In genomic region chr2:53958443-53958842, GRCh38 we compare ENCODE assay signal across 15 cellular contexts. TPM values are rescaled to one million over a fixed set of nuclear protein-coding genes. Genes with fewer than 3 reads are reported as not detected.
DNase-seq lines count a peak whose midpoint lies in the region; ATAC-seq lines count a peak whose summit lies in the region.
"Had no signal": no experiment of that assay in that cellular context is flagged by ENCODE, and none has a peak within 500 bp of the region (broad histone marks: within the 10 kb centered on the region; RNA-seq: fewer than 3 reads in every experiment).

No MANE protein-coding gene starts in this region.

- no peaks in the 10 kb centered on the region for H3K27me3 Mint-ChIP-seq in activated naive CD4-positive, alpha-beta T cell treated with anti-CD3 and anti-CD28 coated beads, Interleukin-2, amount 50 U/mL, for 24 hours
- H3K27me3 Mint-ChIP-seq in T-helper 17 cell (no peaks in the 10 kb centered on the region), immature natural killer cell (ENCODE audit: low read depth in 3 of 3) (peaks cover 2 to 6% (median 2%) of the 10 kb centered on the region in 3 donors)
- H3K27me3 Mint-ChIP-seq in T-helper 2 cell treated with Interferon-gamma antibody and Interleukin-4, amounts not matched to agents 5 μg/mL and 100 μg/mL, for 36 hours (ENCODE audit: low read depth): no peaks in the 10 kb centered on the region
- H3K27me3 Mint-ChIP-seq: B cell had no signal

- no peak for DNase-seq in activated naive CD4-positive, alpha-beta T cell treated with Interleukin-2 at 50 U/mL for 16 hours
- no peak for DNase-seq in T-helper 17 cell
- DNase-seq in immature natural killer cell: no peak
- no peak for DNase-seq in T-helper 2 cell treated with Interferon-gamma antibody and Interleukin-4, amounts not matched to agents 5 μg/mL and 100 μg/mL, for 36 hours (ENCODE audit: low spot score)
- no peak for DNase-seq in sciatic nerve (ENCODE audit: low spot score)
- no peak for DNase-seq in NCI-H1417 (lab: John Stamatoyannopoulos, UW)
- DNase-seq: 8988T; Calu3; CD8-positive, alpha-beta T cell; DMS79 treated with DMSO at 0.1 percent for 48 hours; GF-D8 had no signal

- H3K4me1 Mint-ChIP-seq in activated naive CD4-positive, alpha-beta T cell treated with anti-CD3 and anti-CD28 coated beads, Interleukin-2, amount 50 U/mL, for 24 hours: peaks cover 59% of the 10 kb centered on the region
- peaks cover 32% of the 10 kb centered on the region for H3K4me1 Mint-ChIP-seq in T-helper 17 cell
- H3K4me1 Mint-ChIP-seq in immature natural killer cell: peaks cover 59 to 86% of the 10 kb centered on the region in 2 donors
- H3K4me1 Mint-ChIP-seq in T-helper 2 cell treated with Interferon-gamma antibody and Interleukin-4, amounts not matched to agents 5 μg/mL and 100 μg/mL, for 36 hours (ENCODE audit: low read depth): peaks cover 13% of the 10 kb centered on the region

- peak overlapping the region; percentile 8 for H3K27ac Mint-ChIP-seq in activated naive CD4-positive, alpha-beta T cell treated with anti-CD3 and anti-CD28 coated beads, Interleukin-2, amount 50 U/mL, for 24 hours
- peak overlapping the region; percentile 9 for H3K27ac Mint-ChIP-seq in T-helper 17 cell
- peak overlapping the region in 4 of 6 donors; percentile 24 to 72 (median 52) for H3K27ac Mint-ChIP-seq in immature natural killer cell
- no peak overlapping the region for H3K27ac Mint-ChIP-seq in T-helper 2 cell treated with Interferon-gamma antibody and Interleukin-4, amounts not matched to agents 5 μg/mL and 100 μg/mL, for 36 hours
- H3K27ac Mint-ChIP-seq: B cell; CD8-positive, alpha-beta T cell had no signal

- no peaks in the 10 kb centered on the region for H3K9me3 ChIP-seq in T-helper 17 cell (ENCODE audit: control insufficient read depth, low read length, poor library complexity, severe bottlenecking)
- H3K9me3 ChIP-seq: BLaER1 treated with 17β-estradiol and CSF1 and Interleukin-3, amounts not matched to agents 10 nM and 100 nM; HAP-1 had no signal

- no peak overlapping the region for H3K4me3 Mint-ChIP-seq in activated naive CD4-positive, alpha-beta T cell treated with anti-CD3 and anti-CD28 coated beads, Interleukin-2, amount 50 U/mL, for 24 hours
- no peak overlapping the region for H3K4me3 Mint-ChIP-seq in T-helper 17 cell
- H3K4me3 Mint-ChIP-seq in immature natural killer cell: peak overlapping the region in 1 of 5 donors; percentile 44
- H3K4me3 Mint-ChIP-seq in T-helper 2 cell treated with Interferon-gamma antibody and Interleukin-4, amounts not matched to agents 5 μg/mL and 100 μg/mL, for 36 hours: no peak overlapping the region
- H3K4me3 Mint-ChIP-seq: B cell; CD8-positive, alpha-beta T cell had no signal

- H3K9me3 Mint-ChIP-seq in activated naive CD4-positive, alpha-beta T cell treated with anti-CD3 and anti-CD28 coated beads, Interleukin-2, amount 50 U/mL, for 24 hours: no peaks in the 10 kb centered on the region
- H3K9me3 Mint-ChIP-seq in immature natural killer cell: no peaks in the 10 kb centered on the region
- H3K9me3 Mint-ChIP-seq in T-helper 2 cell treated with Interferon-gamma antibody and Interleukin-4, amounts not matched to agents 5 μg/mL and 100 μg/mL, for 36 hours: no peaks in the 10 kb centered on the region
- H3K9me3 Mint-ChIP-seq: CD8-positive, alpha-beta T cell had no signal

- peaks cover 6% of the 10 kb centered on the region for H3K36me3 Mint-ChIP-seq in activated naive CD4-positive, alpha-beta T cell treated with anti-CD3 and anti-CD28 coated beads, Interleukin-2, amount 50 U/mL, for 24 hours
- H3K36me3 Mint-ChIP-seq in T-helper 17 cell (ENCODE audit: low read depth) (peaks cover 4% of the 10 kb centered on the region), immature natural killer cell (no peaks in the 10 kb centered on the region)
- H3K36me3 Mint-ChIP-seq in T-helper 2 cell treated with Interferon-gamma antibody and Interleukin-4, amounts not matched to agents 5 μg/mL and 100 μg/mL, for 36 hours (ENCODE audit: low read depth): peaks cover 4% of the 10 kb centered on the region

- no peak for ATAC-seq in T-helper 17 cell
- no peak for ATAC-seq in sciatic nerve
- ATAC-seq: CD8-positive, alpha-beta T cell had no signal

- intact Hi-C loops in sciatic nerve (cut with DNase I): no loop called here

RNA-seq across cellular contexts. Expression of gene PSME4, which starts 12.3 kb away (rescaled TPM):
- total RNA-seq in T-helper 17 cell (10 to 100 TPM; 64.5 to 80.4 TPM), sciatic nerve (42.2 TPM)
- 1 to 10 TPM; 1.8 to 8.8 (median 4.2) TPM for polyA plus RNA-seq in immature natural killer cell
